1 cellular context compared by ENCODE assay signal in the genomic region with DNA sequence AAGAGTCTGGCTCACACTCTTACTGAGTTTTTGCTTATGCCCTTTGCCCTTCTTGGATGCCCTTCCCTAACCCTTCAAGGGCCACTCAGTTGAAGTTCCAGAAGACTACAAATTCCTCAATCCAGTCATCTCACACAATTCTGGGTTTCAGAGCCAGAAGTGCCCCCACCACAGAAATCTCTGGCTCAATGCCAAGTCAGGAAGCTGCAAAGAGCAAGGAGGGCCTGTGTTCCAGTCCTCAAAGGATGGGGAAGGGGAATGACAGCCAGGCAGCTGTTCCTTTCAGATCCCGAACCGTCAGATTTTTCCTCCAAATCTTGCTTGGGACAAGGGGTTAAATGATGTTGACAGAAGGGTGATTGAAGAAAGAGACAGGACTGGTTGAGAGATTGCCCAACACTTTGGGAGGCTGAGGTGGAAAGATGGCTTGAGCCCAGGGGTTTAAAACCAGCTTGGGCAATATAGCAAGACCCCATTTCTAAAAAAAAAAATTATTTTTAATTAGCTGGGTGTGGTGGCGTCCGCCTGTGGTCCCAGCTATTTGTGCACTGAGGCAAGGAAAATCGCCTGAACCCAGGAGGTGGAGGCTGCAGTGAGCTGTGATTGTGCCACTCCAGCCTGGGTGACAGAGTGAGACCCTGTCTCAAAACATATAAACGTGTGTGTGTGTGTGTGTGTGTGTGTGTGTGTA.
TF ChIP-seq lines count a peak whose summit lies in the region.

No MANE protein-coding gene starts in this region.

TF ChIP-seq in HepG2, 621 proteins besides CTCF, POLR2A, EP300 and RAD21:
- TF ChIP-seq CEBPB (IDR thresholded peaks at IDR 0.05; ENCODE audit: borderline replicate concordance, low read depth, low read length) (peak; percentile 49; the same call in 1 of the 2 replicates), NCOA2 (CRISPR knock-in tag; IDR thresholded peaks at IDR 0.05) (no peak), LCORL (IDR thresholded peaks at IDR 0.05) (peak; percentile 80; the same call in 1 of the 2 replicates), LCORL (CRISPR knock-in tag; IDR thresholded peaks at IDR 0.05) (no peak), ZNF816 (CRISPR knock-in tag; IDR thresholded peaks at IDR 0.05; ENCODE audit: borderline replicate concordance) (no peak), ZNF652 (CRISPR knock-in tag; IDR thresholded peaks at IDR 0.05; ENCODE audit: borderline replicate concordance, low read depth) (0 out of 2 replicates have a peak, but pooled peaks have one; percentile 12), ZSCAN20 (CRISPR knock-in tag; IDR thresholded peaks at IDR 0.05; ENCODE audit: borderline replicate concordance) (no peak), ZNF337 (CRISPR knock-in tag; IDR thresholded peaks at IDR 0.05; ENCODE audit: borderline replicate concordance, low read depth) (no peak)
- TF ChIP-seq, protein P1, sequence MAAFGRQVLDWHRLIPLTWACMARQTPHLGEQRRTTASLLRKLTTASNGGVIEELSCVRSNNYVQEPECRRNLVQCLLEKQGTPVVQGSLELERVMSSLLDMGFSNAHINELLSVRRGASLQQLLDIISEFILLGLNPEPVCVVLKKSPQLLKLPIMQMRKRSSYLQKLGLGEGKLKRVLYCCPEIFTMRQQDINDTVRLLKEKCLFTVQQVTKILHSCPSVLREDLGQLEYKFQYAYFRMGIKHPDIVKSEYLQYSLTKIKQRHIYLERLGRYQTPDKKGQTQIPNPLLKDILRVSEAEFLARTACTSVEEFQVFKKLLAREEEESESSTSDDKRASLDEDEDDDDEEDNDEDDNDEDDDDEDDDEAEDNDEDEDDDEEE (CRISPR knock-in tag; IDR thresholded peaks at IDR 0.05) = no peak
- TF ChIP-seq, protein P2, sequence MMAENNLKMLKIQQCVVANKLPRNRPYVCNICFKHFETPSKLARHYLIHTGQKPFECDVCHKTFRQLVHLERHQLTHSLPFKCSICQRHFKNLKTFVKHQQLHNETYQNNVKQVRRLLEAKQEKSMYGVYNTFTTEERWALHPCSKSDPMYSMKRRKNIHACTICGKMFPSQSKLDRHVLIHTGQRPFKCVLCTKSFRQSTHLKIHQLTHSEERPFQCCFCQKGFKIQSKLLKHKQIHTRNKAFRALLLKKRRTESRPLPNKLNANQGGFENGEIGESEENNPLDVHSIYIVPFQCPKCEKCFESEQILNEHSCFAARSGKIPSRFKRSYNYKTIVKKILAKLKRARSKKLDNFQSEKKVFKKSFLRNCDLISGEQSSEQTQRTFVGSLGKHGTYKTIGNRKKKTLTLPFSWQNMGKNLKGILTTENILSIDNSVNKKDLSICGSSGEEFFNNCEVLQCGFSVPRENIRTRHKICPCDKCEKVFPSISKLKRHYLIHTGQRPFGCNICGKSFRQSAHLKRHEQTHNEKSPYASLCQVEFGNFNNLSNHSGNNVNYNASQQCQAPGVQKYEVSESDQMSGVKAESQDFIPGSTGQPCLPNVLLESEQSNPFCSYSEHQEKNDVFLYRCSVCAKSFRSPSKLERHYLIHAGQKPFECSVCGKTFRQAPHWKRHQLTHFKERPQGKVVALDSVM (CRISPR knock-in tag; IDR thresholded peaks at IDR 0.05) = no peak
